ENCODE assay signal across 10 cellular contexts in the genomic region with DNA sequence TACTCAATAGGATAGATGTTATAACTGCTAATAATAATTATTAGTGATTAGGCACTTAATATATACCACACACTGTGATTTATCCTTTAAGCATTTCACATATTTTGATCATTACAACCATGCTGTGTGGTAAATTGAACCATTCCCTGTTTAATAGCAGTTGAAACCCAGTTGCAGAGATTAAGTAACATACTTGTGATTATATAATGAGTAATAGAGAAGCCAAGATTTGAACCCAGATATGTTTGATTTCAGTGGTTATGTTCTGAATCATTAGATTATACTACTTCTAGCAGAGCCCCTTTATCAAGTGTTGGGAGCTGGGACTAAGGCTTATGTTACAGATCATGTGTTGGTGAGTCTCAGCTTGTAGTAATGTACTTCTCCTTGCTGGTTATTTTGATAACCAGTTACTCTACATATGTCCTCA. TPM values are rescaled to one million over a fixed set of nuclear protein-coding genes. Genes with fewer than 3 reads are reported as not detected.
A peak's percentile ranks its signal among the peaks of the same experiment; 100 is the strongest.
DNase-seq lines count a peak whose midpoint lies in the region; ATAC-seq, FAIRE-seq and TF ChIP-seq lines count a peak whose summit lies in the region.
"Had no signal": no experiment of that assay in that cellular context is flagged by ENCODE, and none has a peak within 500 bp of the region (broad histone marks: within the 10 kb centered on the region; RNA-seq: fewer than 3 reads in every experiment).

No MANE protein-coding gene starts in this region.

- no peak overlapping the region for H3K4me2 ChIP-seq in endothelial cell of umbilical vein (ENCODE audit: insufficient read depth, low read length)

- intact Hi-C loops in activated CD4-positive, alpha-beta T cell treated with anti-CD3 and anti-CD28 coated beads, Interleukin-2, amount 10 ng/mL, durations not matched to agents 24 days and 14 days (cut with micrococcal nuclease), result no loop called here
- intact Hi-C loops in Panc1 (cut with micrococcal nuclease; ENCODE audit: unreplicated experiment) (loop anchor here (10.0 kb wide), 1 partner anchor 84 kb away; no protein-coding TSS in a partner anchor), endothelial cell of umbilical vein (cut with micrococcal nuclease) (loop anchor here (2.0 kb wide), 1 partner anchor 34 kb away; no protein-coding TSS in a partner anchor), pancreas (cut with DNase I) (no loop called here)

- no peak overlapping the region for H3K4me3 Mint-ChIP-seq in activated CD4-positive, alpha-beta T cell treated with anti-CD3 and anti-CD28 coated beads, Interleukin-2, amount 10 ng/mL, durations not matched to agents 24 days and 14 days
- H3K4me3 Mint-ChIP-seq: endodermal cell had no signal

- FAIRE-seq in endothelial cell of umbilical vein (lab: Jason Lieb, UNC) (no peak), pancreas (lab: Jason Lieb, UNC) (no peak)

- no peaks in the 10 kb centered on the region for H3K27me3 Mint-ChIP-seq in activated CD4-positive, alpha-beta T cell treated with anti-CD3 and anti-CD28 coated beads, Interleukin-2, amount 10 ng/mL, durations not matched to agents 24 days and 14 days

- H3K79me2 ChIP-seq in endothelial cell of umbilical vein (ENCODE audit: control insufficient read depth, insufficient read depth, low read length), result peaks cover 2% of the 10 kb centered on the region

- POLR2A ChIA-PET in Panc1 (lab: Charles Lee), result no interaction called here
- POLR2A ChIA-PET in endothelial cell of umbilical vein (lab: Charles Lee), result no interaction called here
- POLR2A ChIA-PET in RWPE1 (lab: Yijun Ruan, JAX; ENCODE audit: low non-redundant PET), result no interaction called here

- H3K27ac Mint-ChIP-seq in activated CD4-positive, alpha-beta T cell treated with anti-CD3 and anti-CD28 coated beads, Interleukin-2, amount 10 ng/mL, durations not matched to agents 24 days and 14 days, result peak overlapping the region; percentile 4
- H3K27ac Mint-ChIP-seq: endodermal cell had no signal

- H3K36me3 ChIP-seq in Panc1 (ENCODE audit: control insufficient read depth, insufficient read depth, low read length) (peaks cover 2% of the 10 kb centered on the region; the same call in 1 of the 2 replicates), endothelial cell of umbilical vein (ENCODE audit: control insufficient read depth in 2 of 2, extremely low read depth in 1 of 2, insufficient read depth in 2 of 2, low read length in 2 of 2) (peaks cover 0 to 3% of the 10 kb centered on the region in 2 experiments), pancreas (no peaks in the 10 kb centered on the region)

- no peak for TF ChIP-seq CTCF in Panc1 (IDR thresholded peaks at IDR 0.05)
- no peak for TF ChIP-seq CTCF in endothelial cell of umbilical vein (IDR thresholded peaks at IDR 0.05; ENCODE audit: extremely low read depth in 1 of 2, insufficient read depth in 1 of 2, low read depth in 1 of 2, low read length in 2 of 2)
- TF ChIP-seq CTCF in pancreas (IDR thresholded peaks at IDR 0.05), result no peak
- TF ChIP-seq CTCF in RWPE1 (conservative IDR thresholded peaks at IDR 0.05; ENCODE audit: low read depth), result no peak

- H3K27ac ChIP-seq in Panc1 (ENCODE audit: low read length) (no peak overlapping the region), endothelial cell of umbilical vein (ENCODE audit: insufficient read depth, low read depth, low read length) (no peak overlapping the region), pancreas (no peak overlapping the region), RWPE1 (no peak overlapping the region)
- H3K27ac ChIP-seq: sigmoid colon had no signal

- no peak for DNase-seq in activated CD4-positive, alpha-beta T cell treated with anti-CD3 and anti-CD28 coated beads, Interleukin-2, amount 10 ng/mL, durations not matched to agents 24 days and 14 days
- no peak for DNase-seq in activated CD4-positive, alpha-beta T cell treated with anti-CD3 and anti-CD28 coated beads, Interleukin-2, amount 50 U/mL, for 48 hours
- DNase-seq in Panc1 (ENCODE audit: low read depth, low spot score) (no peak), endothelial cell of umbilical vein (ENCODE audit: low read depth, low spot score) (peak; percentile 10), renal cortical epithelial cell (ENCODE audit: low read depth) (peak; percentile 13), pancreas (no peak), RWPE1 (ENCODE audit: low spot score) (no peak)
- no peak for DNase-seq in stimulated activated CD4-positive, alpha-beta T cell treated with anti-CD3 and anti-CD28 coated beads, Interleukin-4, amount 100 ng/mL, for 1 hour
- DNase-seq: sigmoid colon had no signal

- H3K4me3 ChIP-seq in Panc1 (ENCODE audit: low read depth in 2 of 2, low read length in 2 of 2), result no peak overlapping the region
- H3K4me3 ChIP-seq in endothelial cell of umbilical vein (replicated peaks in 1 of 3; ENCODE audit: insufficient read depth in 1 of 3, low read depth in 1 of 3, low read length in 3 of 3), result no peak overlapping the region
- H3K4me3 ChIP-seq in pancreas, result no peak overlapping the region
- H3K4me3 ChIP-seq: sigmoid colon had no signal

- H4K20me1 ChIP-seq in endothelial cell of umbilical vein (replicated peaks; ENCODE audit: control insufficient read depth, extremely low read depth, insufficient read depth, low read length), result no peaks in the 10 kb centered on the region

- peaks cover 44% of the 10 kb centered on the region for H3K36me3 Mint-ChIP-seq in activated CD4-positive, alpha-beta T cell treated with anti-CD3 and anti-CD28 coated beads, Interleukin-2, amount 10 ng/mL, durations not matched to agents 24 days and 14 days (ENCODE audit: low read depth)

- no peaks in the 10 kb centered on the region for H3K9me1 ChIP-seq in endothelial cell of umbilical vein (replicated peaks; ENCODE audit: control insufficient read depth, extremely low read depth, insufficient read depth, low read length)

- no peaks in the 10 kb centered on the region for H3K9me3 Mint-ChIP-seq in activated CD4-positive, alpha-beta T cell treated with anti-CD3 and anti-CD28 coated beads, Interleukin-2, amount 10 ng/mL, durations not matched to agents 24 days and 14 days
- H3K9me3 Mint-ChIP-seq: endodermal cell had no signal

- ATAC-seq in Panc1 (peak; percentile 63), pancreas (no peak)

- dilution Hi-C loops in endothelial cell of umbilical vein (cut with MboI; ENCODE audit: extremely low pct_ligation_motif_present, low sequenced_read_pairs), result no loop called here

- H3K4me1 Mint-ChIP-seq in activated CD4-positive, alpha-beta T cell treated with anti-CD3 and anti-CD28 coated beads, Interleukin-2, amount 10 ng/mL, durations not matched to agents 24 days and 14 days, result peaks cover 27% of the 10 kb centered on the region

- BruUV-seq in Panc1 (replicated peaks; lab: Mats Ljungman, UMichigan), result no TSS peak
- no TSS peak for BruUV-seq in endothelial cell of umbilical vein (replicated peaks; lab: Mats Ljungman, UMichigan)

- no peak overlapping the region for H2AFZ ChIP-seq in endothelial cell of umbilical vein (ENCODE audit: low read depth, low read length)

- H3K27me3 ChIP-seq in Panc1 (ENCODE audit: control insufficient read depth, insufficient read depth, low read length), result no peaks in the 10 kb centered on the region
- H3K27me3 ChIP-seq in endothelial cell of umbilical vein (ENCODE audit: control insufficient read depth in 2 of 2, insufficient read depth in 2 of 2, low read length in 2 of 2), result no peaks in the 10 kb centered on the region
- H3K27me3 ChIP-seq in pancreas, result no peaks in the 10 kb centered on the region
- H3K27me3 ChIP-seq: sigmoid colon had no signal

- 0 out of 2 replicates have a peak, but pooled peaks cover 3% of the 10 kb centered on the region for H3K4me1 ChIP-seq in Panc1 (ENCODE audit: control insufficient read depth, insufficient read depth, low read length)
- no peaks in the 10 kb centered on the region for H3K4me1 ChIP-seq in endothelial cell of umbilical vein (ENCODE audit: control insufficient read depth, extremely low read depth, insufficient read depth, low read length)
- peaks cover 0 to under 1% (median 0%) of the 10 kb centered on the region in 3 donors for H3K4me1 ChIP-seq in pancreas

- CTCF ChIA-PET in Panc1 (lab: Charles Lee) (interaction anchor here (1.0 to 3.3 kb wide), 5 partner anchors 11 to 281 kb away, joined by 3 to 19 read pairs (median 3); no protein-coding TSS in a partner anchor), endothelial cell of umbilical vein (lab: Charles Lee) (interaction anchor here (0.7 to 7.0 kb wide), 34 partner anchors 9 to 308 kb away, joined by 3 to 106 read pairs (median 5); partner anchors contain the start of gene KCNS1), RWPE1 (lab: Yijun Ruan, JAX) (interaction anchor here (0.5 to 4.2 kb wide), 19 partner anchors 10 to 468 kb away, joined by 3 to 49 read pairs (median 4); partner anchors contain the start of gene MATN4)

- no peak for TF ChIP-seq POLR2A in endothelial cell of umbilical vein (IDR thresholded peaks at IDR 0.05; ENCODE audit: low read depth, low read length)

- H3K9me3 ChIP-seq in Panc1 (ENCODE audit: control insufficient read depth, insufficient read depth, low read depth, low read length), result no peaks in the 10 kb centered on the region
- H3K9me3 ChIP-seq in endothelial cell of umbilical vein (replicated peaks; ENCODE audit: control insufficient read depth, insufficient read depth, low read length), result no peaks in the 10 kb centered on the region
- no peaks in the 10 kb centered on the region for H3K9me3 ChIP-seq in pancreas
- H3K9me3 ChIP-seq: sigmoid colon had no signal

- H3K9ac ChIP-seq in endothelial cell of umbilical vein (replicated peaks; ENCODE audit: extremely low read depth, insufficient read depth, low read length), result no peak overlapping the region

- in situ Hi-C loops in Panc1 (cut with HindIII; ENCODE audit: low pct_unique_long_range_greater_than_20kb, low sequenced_read_pairs), result no loop called here

RNA-seq across cellular contexts. Expression of gene STK4, which starts 44.1 kb away (rescaled TPM):
- 141 and 143 TPM in 2 replicates for total RNA-seq in activated CD4-positive, alpha-beta T cell treated with anti-CD3 and anti-CD28 coated beads, Interleukin-2, amount 10 ng/mL, durations not matched to agents 24 days and 14 days
- 50.2 TPM for total RNA-seq in Panc1 (2021; ENCODE audit: unreplicated experiment)
- 15.0 TPM for polyA plus RNA-seq in Panc1 (2012; ENCODE audit: insufficient read length)
- 28.2 and 29.6 TPM in 2 replicates for total RNA-seq in endothelial cell of umbilical vein
- polyA plus RNA-seq in endothelial cell of umbilical vein, result 7.0 and 9.1 TPM in 2 replicates
- polyA plus RNA-seq in endothelial cell of umbilical vein (2011; cell fraction: cytosol; rRNA removed), result 8.2 and 8.4 TPM in 2 replicates
- 24.4 and 30.2 TPM in 2 replicates for polyA plus RNA-seq in endothelial cell of umbilical vein (2011; cell fraction: nucleus; rRNA removed)
- polyA plus RNA-seq in endothelial cell of umbilical vein (2012), result 9.9 and 12.5 TPM in 2 replicates
- 22.9 and 24.2 TPM in 2 replicates for polyA minus RNA-seq in endothelial cell of umbilical vein
- 20.2 TPM for polyA minus RNA-seq in endothelial cell of umbilical vein (2011; cell fraction: cytosol; rRNA and poly(A)+ RNA removed)
- polyA minus RNA-seq in endothelial cell of umbilical vein (2011; cell fraction: nucleus; rRNA and poly(A)+ RNA removed), result 36.4 and 43.6 TPM in 2 replicates
- 26.9 and 41.2 TPM in 2 replicates for total RNA-seq in renal cortical epithelial cell
- total RNA-seq in pancreas, result 10 to 100 TPM in 3 of 6 donors, 1 to 10 TPM in 3; 7.1 to 18.9 (median 10.4) TPM
- polyA plus RNA-seq in pancreas, result 1 to 10 TPM; 3.7 to 5.0 TPM

RNA-seq across cellular contexts. Expression of gene TOMM34, which starts 50.2 kb away (rescaled TPM):
- 63.4 and 64.5 TPM in 2 replicates for total RNA-seq in activated CD4-positive, alpha-beta T cell treated with anti-CD3 and anti-CD28 coated beads, Interleukin-2, amount 10 ng/mL, durations not matched to agents 24 days and 14 days
- total RNA-seq in Panc1 (2021; ENCODE audit: unreplicated experiment) (30.6 TPM), endothelial cell of umbilical vein (37.0 and 44.2 TPM in 2 replicates), renal cortical epithelial cell (24.8 and 27.4 TPM in 2 replicates), pancreas (10 to 100 TPM in 2 of 6 donors, 1 to 10 TPM in 4; 4.9 to 12.4 (median 7.4) TPM)
- polyA plus RNA-seq in Panc1 (2012; ENCODE audit: insufficient read length), result 26.7 TPM
- polyA plus RNA-seq in endothelial cell of umbilical vein (36.3 and 36.9 TPM in 2 replicates), pancreas (10 to 100 TPM in 1 of 2 donors, 1 to 10 TPM in 1; 7.4 to 18.6 TPM)
- polyA plus RNA-seq in endothelial cell of umbilical vein (2011; cell fraction: cytosol; rRNA removed), result 43.8 and 52.2 TPM in 2 replicates
- polyA plus RNA-seq in endothelial cell of umbilical vein (2011; cell fraction: nucleus; rRNA removed), result 21.9 and 24.2 TPM in 2 replicates
- 46.7 and 58.0 TPM in 2 replicates for polyA plus RNA-seq in endothelial cell of umbilical vein (2012)
- polyA minus RNA-seq in endothelial cell of umbilical vein, result 20.4 and 20.6 TPM in 2 replicates
- polyA minus RNA-seq in endothelial cell of umbilical vein (2011; cell fraction: cytosol; rRNA and poly(A)+ RNA removed), result 18.9 TPM
- polyA minus RNA-seq in endothelial cell of umbilical vein (2011; cell fraction: nucleus; rRNA and poly(A)+ RNA removed), result 6.0 TPM in 2 replicates

Comparison
In these comparisons a context has a peak if more than half of its experiments do, and no peak if none do; other contexts are left out.
1. DNase-seq: peak in endothelial cell of umbilical vein (single experiment) and renal cortical epithelial cell (single experiment); none in activated CD4-positive, alpha-beta T cell treated with anti-CD3 and anti-CD28 coated beads, Interleukin-2, amount 10 ng/mL, durations not matched to agents 24 days and 14 days (single experiment), activated CD4-positive, alpha-beta T cell treated with anti-CD3 and anti-CD28 coated beads, Interleukin-2, amount 50 U/mL, for 48 hours (0 of 2), Panc1 (single experiment), pancreas (0 of 6), stimulated activated CD4-positive, alpha-beta T cell treated with anti-CD3 and anti-CD28 coated beads, Interleukin-4, amount 100 ng/mL, for 1 hour (single experiment) and RWPE1 (single experiment).
2. intact Hi-C loops: an anchor here in Panc1 (10.0 kb wide) and endothelial cell of umbilical vein (2.0 kb wide); none called in activated CD4-positive, alpha-beta T cell treated with anti-CD3 and anti-CD28 coated beads, Interleukin-2, amount 10 ng/mL, durations not matched to agents 24 days and 14 days and pancreas.